In the genomic region with DNA sequence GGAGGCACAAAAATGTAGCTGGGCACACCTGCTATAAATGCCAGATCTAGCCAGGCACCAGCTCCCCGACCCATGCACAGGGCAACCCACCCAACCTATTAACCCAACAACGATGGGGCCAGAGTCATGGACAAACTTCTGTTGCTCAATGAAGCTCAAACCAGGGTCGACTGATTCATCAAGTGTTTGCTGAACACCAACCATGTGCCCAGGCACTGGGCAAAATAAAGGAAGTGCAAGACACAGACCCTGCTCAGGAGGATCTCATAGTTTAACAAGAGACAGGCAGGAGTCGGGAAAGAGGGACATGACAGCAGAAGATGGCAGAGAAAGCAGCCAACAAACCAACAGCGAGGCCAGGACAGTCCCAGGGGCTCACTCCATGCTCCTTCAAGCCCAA, we compare ENCODE assay signal across 2 cellular contexts.
TF ChIP-seq lines count a peak whose summit lies in the region.

No MANE protein-coding gene starts in this region.

TF ChIP-seq in GM23338, 12 proteins besides CTCF, POLR2A, EP300 and RAD21:
- TF ChIP-seq ZNF114 (CRISPR knock-in tag; IDR thresholded peaks at IDR 0.05) = no peak
- TF ChIP-seq REST (IDR thresholded peaks at IDR 0.05; ENCODE audit: unreplicated experiment) = no peak
- no peak for TF ChIP-seq POLR2AphosphoS5 (IDR thresholded peaks at IDR 0.05; ENCODE audit: low read depth)
- no peak for TF ChIP-seq STAT1 (IDR thresholded peaks at IDR 0.05; ENCODE audit: unreplicated experiment)
- TF ChIP-seq EZH2 (IDR thresholded peaks at IDR 0.05; ENCODE audit: low read depth, unreplicated experiment) = no peak
- TF ChIP-seq ZNF331 (CRISPR knock-in tag; IDR thresholded peaks at IDR 0.05; ENCODE audit: low read depth) = no peak
- TF ChIP-seq NANOG (IDR thresholded peaks at IDR 0.05; ENCODE audit: borderline replicate concordance) = no peak
- no peak for TF ChIP-seq ZNF462 (CRISPR knock-in tag; IDR thresholded peaks at IDR 0.05)
- TF ChIP-seq EZH2phosphoT487 (IDR thresholded peaks at IDR 0.05; ENCODE audit: unreplicated experiment) = no peak

TF ChIP-seq in GM12878, 131 proteins besides CTCF, POLR2A, EP300 and RAD21:
- TF ChIP-seq SPI1 (IDR thresholded peaks at IDR 0.05; ENCODE audit: borderline replicate concordance, insufficient read depth, low read depth, low read length) = peak; percentile 47; the same call in 1 of the 2 replicates
- no peak for TF ChIP-seq EGR1 (IDR thresholded peaks at IDR 0.05; ENCODE audit: borderline replicate concordance in 1 of 2, low read depth in 2 of 2, low read length in 2 of 2)
